12 cellular contexts compared by ENCODE assay signal in the genomic region with DNA sequence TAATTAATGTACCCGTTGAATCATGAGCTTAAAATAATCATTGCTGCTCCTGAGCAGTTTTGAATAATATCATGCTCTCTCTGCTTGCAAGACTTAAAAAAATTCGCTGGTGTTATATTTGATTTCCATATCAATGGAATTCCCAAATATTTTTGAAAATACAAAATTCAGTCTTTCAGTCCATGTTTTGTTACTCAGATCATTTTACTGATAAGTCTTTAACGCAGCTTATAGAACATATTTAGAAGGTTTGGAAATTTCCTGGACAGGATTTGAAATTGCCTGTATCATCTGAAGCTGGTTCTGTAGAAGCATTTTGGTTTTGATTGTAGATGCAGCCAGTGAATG. TPM values are rescaled to one million over a fixed set of nuclear protein-coding genes. Genes with fewer than 3 reads are reported as not detected.
DNase-seq lines count a peak whose midpoint lies in the region; ATAC-seq and TF ChIP-seq lines count a peak whose summit lies in the region.
"Had no signal": no experiment of that assay in that cellular context is flagged by ENCODE, and none has a peak within 500 bp of the region (broad histone marks: within the 10 kb centered on the region; RNA-seq: fewer than 3 reads in every experiment).

No MANE protein-coding gene starts in this region.

- H3K27ac Mint-ChIP-seq in naive thymus-derived CD8-positive, alpha-beta T cell: peak overlapping the region in 9 of 10 donors; percentile 50 to 95 (median 91)

- H3K9ac ChIP-seq in HUES48 (ENCODE audit: low read depth, low read length): no peak overlapping the region

- H3K4me1 ChIP-seq in ACC112 (ENCODE audit: control insufficient read depth, insufficient read depth, low read length, unreplicated experiment) (peaks cover 14% of the 10 kb centered on the region), HUES48 (ENCODE audit: control insufficient read depth, insufficient read depth, low read length) (peaks cover 21% of the 10 kb centered on the region)

- H3K27ac ChIP-seq in ACC112 (ENCODE audit: low read depth, low read length) (no peak overlapping the region), HUES48 (ENCODE audit: low read depth, low read length) (no peak overlapping the region), coronary artery (no peak overlapping the region)

- peaks cover 0 to under 1% (median 0%) of the 10 kb centered on the region in 5 donors for H3K27me3 Mint-ChIP-seq in naive thymus-derived CD8-positive, alpha-beta T cell

- no peaks in the 10 kb centered on the region for H3K9me3 ChIP-seq in HUES48 (ENCODE audit: control insufficient read depth, insufficient read depth, low read length)

- H3K27me3 ChIP-seq in ACC112 (ENCODE audit: insufficient read depth, low read length) (no peaks in the 10 kb centered on the region), HUES48 (ENCODE audit: control insufficient read depth, insufficient read depth, low read length) (peaks cover 57% of the 10 kb centered on the region)

- H3K9me3 Mint-ChIP-seq in naive thymus-derived CD8-positive, alpha-beta T cell: no peaks in the 10 kb centered on the region

- H3K4me1 Mint-ChIP-seq in naive thymus-derived CD8-positive, alpha-beta T cell: peaks cover 48 to 71% (median 66%) of the 10 kb centered on the region in 4 donors

- POLR2A ChIA-PET in naive thymus-derived CD8-positive, alpha-beta T cell (lab: Charles Lee): interaction anchor here (2.0 kb wide), 1 partner anchor 8 kb away, joined by 10 read pairs; no protein-coding TSS in a partner anchor

- H3K4me3 ChIP-seq in ACC112 (ENCODE audit: low read depth, low read length) (peak overlapping the region; percentile 99), HUES48 (ENCODE audit: low read depth, low read length) (peak overlapping the region; percentile 76), coronary artery (peak overlapping the region; percentile 100)

- no peak for TF ChIP-seq CTCF in coronary artery (IDR thresholded peaks at IDR 0.05)

- no peak for ATAC-seq in naive thymus-derived CD8-positive, alpha-beta T cell
- ATAC-seq in GM21526 (IDR thresholded peaks at IDR 0.05; ENCODE audit: low FRiP score, unreplicated experiment) (no peak), HG03045 (IDR thresholded peaks at IDR 0.05; ENCODE audit: unreplicated experiment) (no peak)
- ATAC-seq: Panc1 had no signal

- H3K36me3 Mint-ChIP-seq in naive thymus-derived CD8-positive, alpha-beta T cell: no peaks in the 10 kb centered on the region

- H3K79me2 ChIP-seq in ACC112 (ENCODE audit: control insufficient read depth, insufficient read depth, low read length, unreplicated experiment): peaks cover 60% of the 10 kb centered on the region

- no peak for DNase-seq in coronary artery (ENCODE audit: low spot score)
- DNase-seq in naive thymus-derived CD8-positive, alpha-beta T cell: no peak
- DNase-seq in NCI-H226: no peak
- no peak for DNase-seq in amniotic stem cell (lab: John Stamatoyannopoulos, UW)
- DNase-seq: activated CD4-positive, CD25-positive, alpha-beta regulatory T cell; hippocampal formation; NCI-H1092 treated with DMSO at 0.1 percent for 48 hours had no signal

- H3K36me3 ChIP-seq in ACC112 (ENCODE audit: insufficient read depth, low read length) (no peaks in the 10 kb centered on the region), HUES48 (ENCODE audit: control insufficient read depth, insufficient read depth, low read length) (no peaks in the 10 kb centered on the region)

- no peak overlapping the region for H2AFZ ChIP-seq in ACC112 (ENCODE audit: low read length, unreplicated experiment)

- peak overlapping the region; percentile 79 to 99 (median 92) for H3K4me3 Mint-ChIP-seq in naive thymus-derived CD8-positive, alpha-beta T cell

RNA-seq across cellular contexts. Expression of a gene that starts 1.9 kb away (rescaled TPM):
- total RNA-seq in naive thymus-derived CD8-positive, alpha-beta T cell: 10 to 100 TPM; 93.6 to 93.8 TPM
- polyA plus RNA-seq in naive thymus-derived CD8-positive, alpha-beta T cell: 10 to 100 TPM in 2 of 3 donors, 1 to 10 TPM in 1; 9.6 to 14.0 (median 12.3) TPM
